15 cellular contexts compared by ENCODE assay signal in genomic region chr6:2938004-2938631, GRCh38. TPM values are rescaled to one million over a fixed set of nuclear protein-coding genes. Genes with fewer than 3 reads are reported as not detected.
DNase-seq lines count a peak whose midpoint lies in the region; ATAC-seq and TF ChIP-seq lines count a peak whose summit lies in the region.
"Had no signal": no experiment of that assay in that cellular context is flagged by ENCODE, and none has a peak within 500 bp of the region (broad histone marks: within the 10 kb centered on the region; RNA-seq: fewer than 3 reads in every experiment).

No MANE protein-coding gene starts in this region.

- peak overlapping the region; percentile 64 to 94 for H3K27ac Mint-ChIP-seq in T-cell

- peaks cover 47 to 60% (median 52%) of the 10 kb centered on the region in 3 donors for H3K4me1 Mint-ChIP-seq in T-cell

- peak overlapping the region in 8 of 10 donors; percentile 34 to 79 (median 68) for H3K27ac ChIP-seq in heart right ventricle
- H3K27ac ChIP-seq: body of pancreas, dorsolateral prefrontal cortex, pancreas had no signal

- CTCF ChIA-PET in T-cell (lab: Charles Lee), result interaction anchor here in 1 of 2 donors (8.8 kb wide), 1 partner anchor 92 kb away, joined by 72 read pairs; no protein-coding TSS in a partner anchor

- in situ Hi-C loops in G401 (cut with HindIII; ENCODE audit: low sequenced_read_pairs), result no loop called here

- no peak for TF ChIP-seq CTCF in heart right ventricle (IDR thresholded peaks at IDR 0.05)

- intact Hi-C loops in heart right ventricle (cut with DNase I), result loop anchor here in 5 of 10 donors (10.0 kb wide), 3 partner anchors 47 to 153 kb away; no protein-coding TSS in a partner anchor

- POLR2A ChIA-PET in T-cell (lab: Charles Lee), result interaction anchor here in 1 of 2 donors (0.5 to 0.6 kb wide), 2 partner anchors 27 to 53 kb away, joined by 4 to 5 read pairs; no protein-coding TSS in a partner anchor

- H3K27me3 Mint-ChIP-seq in T-cell, result no peaks in the 10 kb centered on the region

- WGBS in heart right ventricle, 2 donors, result 55 to 67% methylated on average over 16 of the region's 16 CpGs

- H3K4me3 ChIP-seq in heart right ventricle, result no peak overlapping the region
- H3K4me3 ChIP-seq: body of pancreas, dorsolateral prefrontal cortex, HAP-1, pancreas, smooth muscle cell had no signal

- peaks cover 0 to 14% (median 6%) of the 10 kb centered on the region in 3 donors for H3K9me3 Mint-ChIP-seq in T-cell

- peak; percentile 59 for DNase-seq in activated effector memory CD4-positive, alpha-beta T cell treated with anti-CD3 and anti-CD28 coated beads, Interleukin-2, amount 50 U/mL, for 16 hours
- DNase-seq in activated effector memory CD4-positive, alpha-beta T cell treated with Interleukin-2 at 50 U/mL for 16 hours, result no peak
- DNase-seq in T-cell (no peak), heart right ventricle (no peak), NCI-H82 (lab: John Stamatoyannopoulos, UW) (no peak), G401 (ENCODE audit: low spot score) (no peak), NCI-H2029 treated with DMSO at 0.1 percent for 48 hours (lab: John Stamatoyannopoulos, UW) (no peak)
- DNase-seq in stimulated activated CD8-positive, alpha-beta memory T cell treated with anti-CD3 and anti-CD28 coated beads, Interleukin-4, amount 100 ng/mL, for 48 hours, result peak; percentile 28
- DNase-seq: GF-D8; stimulated activated naive CD4-positive, alpha-beta T cell treated with Interleukin-2 at 50 U/mL for 16 hours had no signal

- ATAC-seq in T-cell (replicated peaks in 1 of 4), result no peak
- peak in 7 of 8 donors; percentile 29 to 86 (median 58) for ATAC-seq in heart right ventricle

- H3K36me3 ChIP-seq in heart right ventricle, result no peaks in the 10 kb centered on the region
- H3K36me3 ChIP-seq: HAP-1, pancreas had no signal

- peaks cover 6 to 31% (median 14%) of the 10 kb centered on the region in 9 donors for H3K4me1 ChIP-seq in heart right ventricle
- H3K4me1 ChIP-seq: body of pancreas, pancreas had no signal

- peak overlapping the region in 1 of 3 donors; percentile 80 for H3K4me3 Mint-ChIP-seq in T-cell

- peaks cover 0 to 5% (median 0%) of the 10 kb centered on the region in 11 donors for H3K9me3 ChIP-seq in heart right ventricle
- H3K9me3 ChIP-seq: body of pancreas, HAP-1, pancreas had no signal

- H3K36me3 Mint-ChIP-seq in T-cell, result no peaks in the 10 kb centered on the region

- no peaks in the 10 kb centered on the region for H3K27me3 ChIP-seq in heart right ventricle
- H3K27me3 ChIP-seq: body of pancreas, dorsolateral prefrontal cortex, pancreas had no signal

RNA-seq across cellular contexts. Expression of gene SERPINB6, which starts 33.2 kb away (rescaled TPM):
- total RNA-seq in T-cell (10 to 100 TPM; 30.0 to 49.0 (median 38.0) TPM), heart right ventricle (100 to 1,000 TPM; 163 to 261 (median 183) TPM)
- 100 to 1,000 TPM; 138 to 153 TPM for polyA plus RNA-seq in heart right ventricle
- total RNA-seq in G401 (2014; rRNA removed; shearing (Covaris generic)), result 128 and 147 TPM in 2 replicates

RNA-seq across cellular contexts. Expression of gene SERPINB9, which starts 35.0 kb away (rescaled TPM):
- total RNA-seq in T-cell (10 to 100 TPM; 43.2 to 57.2 (median 47.1) TPM), heart right ventricle (10 to 100 TPM in 1 of 10 donors, 1 to 10 TPM in 9; 3.6 to 10.9 (median 4.8) TPM)
- 1 to 10 TPM; 2.2 to 3.8 TPM for polyA plus RNA-seq in heart right ventricle
- total RNA-seq in G401 (2014; rRNA removed; shearing (Covaris generic)), result 18.6 and 26.5 TPM in 2 replicates

Comparison
In these comparisons a context has a peak if more than half of its experiments do, and no peak if none do; other contexts are left out.
1. DNase-seq: peak in activated effector memory CD4-positive, alpha-beta T cell treated with anti-CD3 and anti-CD28 coated beads, Interleukin-2, amount 50 U/mL, for 16 hours (single experiment) and stimulated activated CD8-positive, alpha-beta memory T cell treated with anti-CD3 and anti-CD28 coated beads, Interleukin-4, amount 100 ng/mL, for 48 hours (single experiment); none in activated effector memory CD4-positive, alpha-beta T cell treated with Interleukin-2 at 50 U/mL for 16 hours (single experiment), T-cell (0 of 34), heart right ventricle (0 of 2), NCI-H82 (single experiment), G401 (single experiment) and NCI-H2029 treated with DMSO at 0.1 percent for 48 hours (single experiment).
2. ATAC-seq: peak in heart right ventricle (7 of 8); none in T-cell (0 of 4).